In genomic region chr5:151592855-151593408, GRCh38 we compare ENCODE assay signal across 13 cellular contexts. TPM values are rescaled to one million over a fixed set of nuclear protein-coding genes. Genes with fewer than 3 reads are reported as not detected.
DNase-seq lines count a peak whose midpoint lies in the region; ATAC-seq and FAIRE-seq lines count a peak whose summit lies in the region.
"Had no signal": no experiment of that assay in that cellular context is flagged by ENCODE, and none has a peak within 500 bp of the region (broad histone marks: within the 10 kb centered on the region; RNA-seq: fewer than 3 reads in every experiment).

No MANE protein-coding gene starts in this region.

- H3K9me3 Mint-ChIP-seq in activated naive CD8-positive, alpha-beta T cell treated with anti-CD3 and anti-CD28 coated beads, Interleukin-2, amount 50 U/mL, for 24 hours, result no peaks in the 10 kb centered on the region

- no peak overlapping the region for H3K27ac Mint-ChIP-seq in activated naive CD8-positive, alpha-beta T cell treated with anti-CD3 and anti-CD28 coated beads, Interleukin-2, amount 50 U/mL, for 24 hours
- H3K27ac Mint-ChIP-seq: activated CD4-positive, alpha-beta T cell treated with anti-CD3 and anti-CD28 coated beads for 36 hours had no signal

- H3K9me3 ChIP-seq in SJCRH30 (replicated peaks) (no peaks in the 10 kb centered on the region), small intestine (ENCODE audit: control insufficient read depth, low read depth) (no peaks in the 10 kb centered on the region)

- H3K4me3 Mint-ChIP-seq in activated naive CD8-positive, alpha-beta T cell treated with anti-CD3 and anti-CD28 coated beads, Interleukin-2, amount 50 U/mL, for 24 hours, result no peak overlapping the region
- H3K4me3 Mint-ChIP-seq: activated CD4-positive, alpha-beta T cell treated with anti-CD3 and anti-CD28 coated beads for 36 hours had no signal

- no peaks in the 10 kb centered on the region for H3K36me3 ChIP-seq in SJCRH30
- no peaks in the 10 kb centered on the region for H3K36me3 ChIP-seq in small intestine (ENCODE audit: control insufficient read depth in 2 of 2, insufficient read depth in 2 of 2, low read length in 2 of 2)

- WGBS in small intestine, 3 donors, result 13 to 47% (median 32%) methylated on average over 10 of the region's 10 CpGs

- no peak for FAIRE-seq in small intestine (lab: Jason Lieb, UNC)
- FAIRE-seq: endothelial cell of umbilical vein, islet of Langerhans had no signal

- H3K27ac ChIP-seq in SJCRH30 (peak overlapping the region; percentile 77), small intestine (ENCODE audit: low read depth in 1 of 2, low read length in 1 of 2) (no peak overlapping the region)

- H3K27me3 ChIP-seq in SJCRH30, result no peaks in the 10 kb centered on the region
- H3K27me3 ChIP-seq in small intestine (ENCODE audit: control insufficient read depth in 2 of 2, insufficient read depth in 2 of 2, low read length in 2 of 2), result no peaks in the 10 kb centered on the region

- H3K4me1 ChIP-seq in SJCRH30 (peaks cover 57% of the 10 kb centered on the region), small intestine (ENCODE audit: control insufficient read depth in 2 of 2, insufficient read depth in 1 of 2, low read depth in 1 of 2, low read length in 1 of 2) (no peaks in the 10 kb centered on the region)

- H3K36me3 Mint-ChIP-seq in activated naive CD8-positive, alpha-beta T cell treated with anti-CD3 and anti-CD28 coated beads, Interleukin-2, amount 50 U/mL, for 24 hours (ENCODE audit: low read depth), result no peaks in the 10 kb centered on the region

- no peaks in the 10 kb centered on the region for H3K27me3 Mint-ChIP-seq in activated naive CD8-positive, alpha-beta T cell treated with anti-CD3 and anti-CD28 coated beads, Interleukin-2, amount 50 U/mL, for 24 hours
- H3K27me3 Mint-ChIP-seq: activated CD4-positive, alpha-beta T cell treated with anti-CD3 and anti-CD28 coated beads for 36 hours had no signal

- ATAC-seq in HG02642 (IDR thresholded peaks at IDR 0.05; ENCODE audit: poor library complexity, unreplicated experiment), result peak; percentile 73
- ATAC-seq in activated naive CD8-positive, alpha-beta T cell treated with anti-CD3 and anti-CD28 coated beads, Interleukin-2, amount 50 U/mL, for 24 hours, result no peak
- ATAC-seq: activated CD4-positive, alpha-beta T cell treated with anti-CD3 and anti-CD28 coated beads for 36 hours had no signal

- H3K4me3 ChIP-seq in SJCRH30 (peak overlapping the region; percentile 29), small intestine (ENCODE audit: low read depth in 1 of 2, low read length in 2 of 2) (no peak overlapping the region)

- no peaks in the 10 kb centered on the region for H3K4me1 Mint-ChIP-seq in activated naive CD8-positive, alpha-beta T cell treated with anti-CD3 and anti-CD28 coated beads, Interleukin-2, amount 50 U/mL, for 24 hours
- H3K4me1 Mint-ChIP-seq: activated CD4-positive, alpha-beta T cell treated with anti-CD3 and anti-CD28 coated beads for 36 hours had no signal

- DNase-seq in NCI-H82 (lab: John Stamatoyannopoulos, UW) (peak; percentile 12), NCI-H82 treated with DMSO at 0.1 percent for 48 hours (lab: John Stamatoyannopoulos, UW; ENCODE audit: unreplicated experiment) (no peak), SJCRH30 (peak; percentile 94 to 96), small intestine (peak; percentile 62), NOMO-1 (lab: John Stamatoyannopoulos, UW; ENCODE audit: unreplicated experiment in 2 of 2) (no peak), DMS79 (lab: John Stamatoyannopoulos, UW) (no peak)
- DNase-seq in activated naive CD8-positive, alpha-beta T cell treated with anti-CD3 and anti-CD28 coated beads, Interleukin-2, amount 50 U/mL, for 24 hours, result no peak
- DNase-seq: activated CD4-positive, alpha-beta T cell treated with anti-CD3 and anti-CD28 coated beads for 36 hours; MM.1S; stimulated activated CD8-positive, alpha-beta memory T cell treated with anti-CD3 and anti-CD28 coated beads, Interleukin-4, amount 100 ng/mL, for 48 hours had no signal

RNA-seq across cellular contexts. Expression of gene FAT2, which starts 1.8 kb away (rescaled TPM):
- total RNA-seq in SJCRH30 (2014; rRNA removed; shearing (Covaris generic)), result 0.04 TPM in 1 of 2 replicates, not detected in the other
- polyA plus RNA-seq in small intestine, result under 1 TPM in 1 of 3 donors, not detected in 2; 0.01 TPM
- total RNA-seq: activated CD4-positive, alpha-beta T cell treated with anti-CD3 and anti-CD28 coated beads for 36 hours; endothelial cell of umbilical vein had no signal
- polyA plus RNA-seq: endothelial cell of umbilical vein had no signal

Comparison
In these comparisons a context has a peak if more than half of its experiments do, and no peak if none do; other contexts are left out.
1. DNase-seq: peak in NCI-H82 (single experiment), SJCRH30 (2 of 2) and small intestine (single experiment); none in NCI-H82 treated with DMSO at 0.1 percent for 48 hours (single experiment), NOMO-1 (0 of 2), activated naive CD8-positive, alpha-beta T cell treated with anti-CD3 and anti-CD28 coated beads, Interleukin-2, amount 50 U/mL, for 24 hours (single experiment) and DMS79 (single experiment).